ENCODE assay signal across 15 cellular contexts in genomic region chr6:170181338-170181690, GRCh38.
DNase-seq lines count a peak whose midpoint lies in the region; ATAC-seq and TF ChIP-seq lines count a peak whose summit lies in the region.
"Had no signal": no experiment of that assay in that cellular context is flagged by ENCODE, and none has a peak within 500 bp of the region (broad histone marks: within the 10 kb centered on the region; RNA-seq: fewer than 3 reads in every experiment).

No MANE protein-coding gene starts in this region.

- peaks cover 15% of the 10 kb centered on the region for H3K36me3 Mint-ChIP-seq in Calu3 (ENCODE audit: insufficient read depth, unreplicated experiment)
- H3K36me3 Mint-ChIP-seq in activated T-cell treated with anti-CD3 and anti-CD28 coated beads, Interleukin-2, amount 50 U/mL, for 4 hours (ENCODE audit: insufficient read depth): no peaks in the 10 kb centered on the region

- H3K79me2 ChIP-seq in osteoblast (ENCODE audit: insufficient read depth, low read length): no peaks in the 10 kb centered on the region

- H3K9me3 ChIP-seq in HEK293 (ENCODE audit: control insufficient read depth, insufficient read depth, low read depth, low read length) (no peaks in the 10 kb centered on the region), esophagus muscularis mucosa (no peaks in the 10 kb centered on the region), osteoblast (ENCODE audit: low read depth, low read length) (no peaks in the 10 kb centered on the region)

- TF ChIP-seq EP300 in esophagus muscularis mucosa (IDR thresholded peaks at IDR 0.05): no peak

- POLR2A ChIA-PET in HEK293 (lab: Yijun Ruan, JAX): interaction anchor here (0.6 kb wide), 1 partner anchor 968 kb away, joined by 3 read pairs; no protein-coding TSS in a partner anchor

- WGBS in esophagus muscularis mucosa: 85% methylated on average over 5 of the region's 5 CpGs

- TF ChIP-seq POLR2A in esophagus muscularis mucosa (IDR thresholded peaks at IDR 0.05; ENCODE audit: low read depth): no peak

- H3K27ac ChIP-seq in HEK293 (ENCODE audit: extremely low read depth, low read depth, low read length) (no peak overlapping the region), esophagus muscularis mucosa (replicated peaks in 1 of 4) (no peak overlapping the region), osteoblast (ENCODE audit: low read depth, low read length) (no peak overlapping the region)
- H3K27ac ChIP-seq: GM23248 had no signal

- H3K4me1 ChIP-seq in HEK293 (ENCODE audit: control insufficient read depth, insufficient read depth, low read length) (no peaks in the 10 kb centered on the region), esophagus muscularis mucosa (no peaks in the 10 kb centered on the region), osteoblast (ENCODE audit: insufficient read depth, low read length) (no peaks in the 10 kb centered on the region)

- H3K4me2 ChIP-seq in osteoblast (ENCODE audit: insufficient read depth, low read length): no peak overlapping the region

- ATAC-seq in HG03460 (IDR thresholded peaks at IDR 0.05; ENCODE audit: unreplicated experiment): no peak
- no peak for ATAC-seq in activated T-cell treated with anti-CD3 and anti-CD28 coated beads, Interleukin-2, amount 50 U/mL, for 4 hours
- ATAC-seq: HepG2 had no signal

- H3K4me3 Mint-ChIP-seq in Calu3 (ENCODE audit: low read depth, unreplicated experiment): no peak overlapping the region
- H3K4me3 Mint-ChIP-seq in activated T-cell treated with anti-CD3 and anti-CD28 coated beads, Interleukin-2, amount 50 U/mL, for 4 hours: no peak overlapping the region
- H3K4me3 Mint-ChIP-seq: B cell; CD4-positive, alpha-beta T cell had no signal

- H3K4me3 ChIP-seq in HEK293 (ENCODE audit: low read depth, low read length) (no peak overlapping the region), esophagus muscularis mucosa (no peak overlapping the region), osteoblast (ENCODE audit: insufficient read depth, low read length) (no peak overlapping the region)
- H3K4me3 ChIP-seq: GM23248 had no signal

- BruUV-seq in Calu3 (replicated peaks; lab: Mats Ljungman, UMichigan): no TSS peak

- peaks cover 5% of the 10 kb centered on the region for H3K9me3 Mint-ChIP-seq in Calu3 (ENCODE audit: low read depth, unreplicated experiment)
- peaks cover 9% of the 10 kb centered on the region for H3K9me3 Mint-ChIP-seq in activated T-cell treated with anti-CD3 and anti-CD28 coated beads, Interleukin-2, amount 50 U/mL, for 4 hours

- peaks cover 0 to 7% (median 0%) of the 10 kb centered on the region in 4 donors for H3K27me3 ChIP-seq in esophagus muscularis mucosa
- H3K27me3 ChIP-seq in osteoblast (ENCODE audit: insufficient read depth, low read length): no peaks in the 10 kb centered on the region

- peaks cover 27% of the 10 kb centered on the region for H3K27me3 Mint-ChIP-seq in Calu3 (ENCODE audit: unreplicated experiment)
- H3K27me3 Mint-ChIP-seq in activated T-cell treated with anti-CD3 and anti-CD28 coated beads, Interleukin-2, amount 50 U/mL, for 4 hours (ENCODE audit: low read depth): no peaks in the 10 kb centered on the region
- H3K27me3 Mint-ChIP-seq: B cell; CD4-positive, alpha-beta T cell had no signal

- CTCF ChIA-PET in HEK293 (lab: Yijun Ruan, JAX): interaction anchor here (0.5 to 0.6 kb wide), 2 partner anchors 409 to 1225 kb away, joined by 3 read pairs; no protein-coding TSS in a partner anchor
- CTCF ChIA-PET in Calu3 (lab: Charles Lee): no interaction called here

- H3K36me3 ChIP-seq in HEK293 (ENCODE audit: control insufficient read depth in 2 of 2, insufficient read depth in 1 of 2, low read length in 2 of 2): no peaks in the 10 kb centered on the region
- H3K36me3 ChIP-seq in esophagus muscularis mucosa: no peaks in the 10 kb centered on the region
- no peaks in the 10 kb centered on the region for H3K36me3 ChIP-seq in osteoblast (ENCODE audit: insufficient read depth, low read length)

- H4K20me1 ChIP-seq in osteoblast (ENCODE audit: insufficient read depth, low read length): no peaks in the 10 kb centered on the region

- H3K27ac Mint-ChIP-seq in Calu3 (ENCODE audit: unreplicated experiment): no peak overlapping the region
- H3K27ac Mint-ChIP-seq: B cell; CD4-positive, alpha-beta T cell had no signal

- TF ChIP-seq CTCF in HEK293 (tag by site-specific recombination; IDR thresholded peaks at IDR 0.05): no peak
- no peak for TF ChIP-seq CTCF in esophagus muscularis mucosa (IDR thresholded peaks at IDR 0.05)
- TF ChIP-seq CTCF in osteoblast (IDR thresholded peaks at IDR 0.05; ENCODE audit: extremely low read depth, low read depth, low read length): no peak
- no peak for TF ChIP-seq CTCF in Calu3 (IDR thresholded peaks at IDR 0.05; ENCODE audit: unreplicated experiment)

- no peaks in the 10 kb centered on the region for H3K4me1 Mint-ChIP-seq in Calu3 (ENCODE audit: low read depth, unreplicated experiment)
- H3K4me1 Mint-ChIP-seq in activated T-cell treated with anti-CD3 and anti-CD28 coated beads, Interleukin-2, amount 50 U/mL, for 4 hours (ENCODE audit: low read depth): peaks cover 7% of the 10 kb centered on the region
- H3K4me1 Mint-ChIP-seq: B cell had no signal

- peak; percentile 5 for DNase-seq in D341Med (ENCODE audit: low spot score)
- peak; percentile 81 for DNase-seq in esophagus muscularis mucosa (ENCODE audit: extremely low spot score)
- peak; percentile 49 for DNase-seq in osteoblast (ENCODE audit: insufficient read length, low spot score, missing footprints)
- no peak for DNase-seq in Calu3
- DNase-seq in activated T-cell treated with anti-CD3 and anti-CD28 coated beads, Interleukin-2, amount 50 U/mL, for 4 hours: no peak
- DNase-seq: C1 segment of cervical spinal cord; CD4-positive, alpha-beta T cell; DMS153; DMS79 treated with DMSO at 0.1 percent for 48 hours; EL; GM23248 had no signal

- intact Hi-C loops in esophagus muscularis mucosa (cut with DNase I): no loop called here
- intact Hi-C loops in Calu3 (cut with micrococcal nuclease; ENCODE audit: unreplicated experiment): no loop called here

- H2AFZ ChIP-seq in osteoblast (ENCODE audit: low read length): no peak overlapping the region
- H2AFZ ChIP-seq: GM23248 had no signal

TF ChIP-seq in HEK293, 187 proteins besides CTCF, POLR2A, EP300 and RAD21:
- TF ChIP-seq ZNF501 (tag by site-specific recombination; IDR thresholded peaks at IDR 0.05): no peak
- no peak for TF ChIP-seq ZBTB21 (tag by site-specific recombination; IDR thresholded peaks at IDR 0.05)
- no peak for TF ChIP-seq ZNF571 (tag by site-specific recombination; IDR thresholded peaks at IDR 0.05)
- no peak for TF ChIP-seq ZNF175 (tag by site-specific recombination; IDR thresholded peaks at IDR 0.05)
- TF ChIP-seq SCRT2 (tag by site-specific recombination; IDR thresholded peaks at IDR 0.05): peak; percentile 78

Comparison
In these comparisons a context has a peak if more than half of its experiments do, and no peak if none do; other contexts are left out.
1. DNase-seq: peak in D341Med (single experiment), esophagus muscularis mucosa (single experiment) and osteoblast (single experiment); none in Calu3 (single experiment) and activated T-cell treated with anti-CD3 and anti-CD28 coated beads, Interleukin-2, amount 50 U/mL, for 4 hours (single experiment).